In the genomic region with DNA sequence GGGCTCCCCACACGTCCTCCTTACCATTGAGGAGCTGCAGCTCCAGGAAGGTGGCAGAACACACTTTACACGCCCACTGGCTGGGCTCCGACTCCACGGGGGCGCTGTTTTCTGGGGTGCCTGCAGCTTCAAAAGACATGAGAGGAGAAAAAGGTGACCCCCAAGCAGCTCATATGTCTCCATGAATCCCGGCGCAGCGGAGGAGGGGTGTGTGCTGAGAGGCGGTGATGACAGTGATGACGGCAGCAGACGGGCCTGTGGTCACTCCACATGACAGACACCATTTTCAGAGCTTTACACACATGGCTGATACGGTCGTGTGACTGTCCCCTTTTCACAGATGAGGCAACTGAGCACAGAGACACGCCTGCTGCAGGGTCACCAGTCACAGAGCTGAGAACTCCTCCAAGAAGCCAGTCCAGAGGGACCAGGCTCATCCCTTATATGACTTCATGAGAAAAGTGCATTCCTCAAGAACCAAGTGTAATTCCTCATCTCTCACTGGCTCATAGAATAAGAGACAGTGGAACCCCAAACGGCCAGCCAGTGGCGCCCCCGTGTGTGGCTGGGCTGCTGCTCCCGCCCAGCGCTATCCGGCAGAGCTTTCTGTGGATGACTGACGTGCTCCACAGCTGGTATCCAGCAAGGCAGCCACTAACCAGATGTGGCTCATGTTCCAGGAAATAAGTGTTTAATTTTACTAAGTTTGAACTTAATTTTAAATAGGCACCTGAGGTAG, we compare ENCODE assay signal across 11 cellular contexts. TPM values are rescaled to one million over a fixed set of nuclear protein-coding genes. Genes with fewer than 3 reads are reported as not detected.
A peak's percentile ranks its signal among the peaks of the same experiment; 100 is the strongest.
DNase-seq lines count a peak whose midpoint lies in the region; ATAC-seq and TF ChIP-seq lines count a peak whose summit lies in the region.
"Had no signal": no experiment of that assay in that cellular context is flagged by ENCODE, and none has a peak within 500 bp of the region (broad histone marks: within the 10 kb centered on the region; RNA-seq: fewer than 3 reads in every experiment).

No MANE protein-coding gene starts in this region.

- H3K4me1 ChIP-seq in suprapubic skin: no peaks in the 10 kb centered on the region

- TF ChIP-seq POLR2A in suprapubic skin (IDR thresholded peaks at IDR 0.05): no peak

- TF ChIP-seq CTCF in RWPE1 (conservative IDR thresholded peaks at IDR 0.05; ENCODE audit: low read depth) (no peak), foreskin fibroblast (IDR thresholded peaks at IDR 0.05; ENCODE audit: low read depth, low read length) (peak; percentile 46), suprapubic skin (IDR thresholded peaks at IDR 0.05) (no peak)

- POLR2A ChIA-PET in RWPE1 (lab: Yijun Ruan, JAX; ENCODE audit: low non-redundant PET): no interaction called here

- H3K27ac ChIP-seq in RWPE1: peak overlapping the region; percentile 41
- no peak overlapping the region for H3K27ac ChIP-seq in suprapubic skin

- H3K27me3 ChIP-seq in suprapubic skin: no peaks in the 10 kb centered on the region

- CTCF ChIA-PET in RWPE1 (lab: Yijun Ruan, JAX): interaction anchor here (0.6 kb wide), 1 partner anchor 461 kb away, joined by 3 read pairs; no protein-coding TSS in a partner anchor

- TF ChIP-seq EP300 in suprapubic skin (IDR thresholded peaks at IDR 0.05): no peak

- peaks cover 30% of the 10 kb centered on the region for H3K36me3 ChIP-seq in suprapubic skin

- H3K4me3 ChIP-seq in foreskin fibroblast (ENCODE audit: low read depth in 1 of 2, low read length in 2 of 2) (no peak overlapping the region), suprapubic skin (no peak overlapping the region)

- no peak for ATAC-seq in GM19463 (IDR thresholded peaks at IDR 0.05; ENCODE audit: unreplicated experiment)
- ATAC-seq in HG02840 (IDR thresholded peaks at IDR 0.05; ENCODE audit: low FRiP score, unreplicated experiment): no peak
- no peak for ATAC-seq in GM19035 (IDR thresholded peaks at IDR 0.05; ENCODE audit: unreplicated experiment)

- no peaks in the 10 kb centered on the region for H3K9me3 ChIP-seq in suprapubic skin

- peak; percentile 41 for DNase-seq in activated effector memory CD4-positive, alpha-beta T cell treated with anti-CD3 and anti-CD28 coated beads, Interleukin-2, amount 50 U/mL, for 16 hours
- no peak for DNase-seq in activated effector memory CD4-positive, alpha-beta T cell treated with Interleukin-2 at 50 U/mL for 16 hours
- DNase-seq in RWPE1 (ENCODE audit: low spot score) (no peak), foreskin fibroblast (peak; percentile 59 to 77), suprapubic skin (ENCODE audit: low spot score in 2 of 2) (peak; percentile 6 to 16)
- DNase-seq: MV-4-11; occipital lobe; stimulated activated CD4-positive, alpha-beta T cell treated with anti-CD3 and anti-CD28 coated beads, Interleukin-12 subunit alpha, Interleukin-12 subunit beta, amount 100 ng/mL, for 4 hours had no signal

- WGBS in suprapubic skin: 80% methylated on average over 17 of the region's 21 CpGs

RNA-seq across cellular contexts. Expression of a gene that starts 31.9 kb away (rescaled TPM):
- total RNA-seq in suprapubic skin: 10 to 100 TPM in 3 of 4 donors, 1 to 10 TPM in 1; 7.6 to 27.5 (median 12.9) TPM

Comparison
In these comparisons a context has a peak if more than half of its experiments do, and no peak if none do; other contexts are left out.
1. DNase-seq: peak in activated effector memory CD4-positive, alpha-beta T cell treated with anti-CD3 and anti-CD28 coated beads, Interleukin-2, amount 50 U/mL, for 16 hours (single experiment), foreskin fibroblast (2 of 2) and suprapubic skin (2 of 2); none in activated effector memory CD4-positive, alpha-beta T cell treated with Interleukin-2 at 50 U/mL for 16 hours (single experiment) and RWPE1 (single experiment).